1 cellular context compared by ENCODE assay signal in the genomic region with DNA sequence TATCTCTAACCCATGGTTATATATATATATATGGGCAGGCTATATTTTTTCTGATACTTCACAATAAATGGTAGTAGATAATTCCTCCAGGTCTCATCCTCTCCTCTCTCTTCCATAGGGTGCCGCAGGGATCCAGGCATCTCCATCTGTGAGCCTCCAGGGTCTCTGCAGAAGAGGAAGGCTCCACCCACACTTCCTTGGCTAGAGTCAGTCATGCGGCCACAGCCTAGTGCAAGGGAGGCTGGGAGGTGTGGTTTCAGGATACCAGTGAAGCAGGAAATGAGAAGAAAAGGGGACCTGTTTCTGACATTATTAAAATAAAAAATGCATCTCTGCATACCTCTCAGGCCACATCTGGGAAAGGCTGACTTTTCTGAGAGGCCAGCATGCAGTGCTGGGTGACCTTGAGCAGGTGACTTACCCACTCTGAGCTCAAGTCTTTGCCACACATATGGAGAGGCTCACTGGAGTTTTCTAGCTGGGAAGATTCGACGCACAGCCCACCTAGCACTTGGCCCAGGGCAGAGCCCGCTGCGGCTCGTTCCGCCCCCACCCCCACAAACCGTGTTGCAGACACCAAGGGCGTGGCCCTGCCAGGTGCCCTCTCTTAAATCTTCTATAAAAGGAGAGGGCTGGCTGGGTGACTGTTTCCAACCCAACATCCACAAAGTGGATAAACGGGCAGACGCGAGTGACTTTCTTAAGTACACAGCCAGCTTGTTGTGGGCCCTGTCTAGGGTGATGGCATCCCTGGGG.
TF ChIP-seq lines count a peak whose summit lies in the region.

No MANE protein-coding gene starts in this region.

TF ChIP-seq in HEK293, 187 proteins besides CTCF, POLR2A, EP300 and RAD21 (continued from another document):
- TF ChIP-seq ZNF660 (tag by site-specific recombination; IDR thresholded peaks at IDR 0.05), result no peak
- TF ChIP-seq ZNF132 (tag by site-specific recombination; IDR thresholded peaks at IDR 0.05; ENCODE audit: borderline replicate concordance), result no peak
- TF ChIP-seq ZNF768 (tag by site-specific recombination; IDR thresholded peaks at IDR 0.05), result 0 out of 2 replicates have a peak, but pooled peaks have one; percentile 22
